1 cellular context compared by ENCODE assay signal in genomic region chr9:125241863-125242739, GRCh38.
TF ChIP-seq lines count a peak whose summit lies in the region.

No MANE protein-coding gene starts in this region.

TF ChIP-seq in K562, 482 proteins besides CTCF, POLR2A, EP300 and RAD21 (continues in another document):
- TF ChIP-seq TEAD1 (CRISPR knock-in tag; IDR thresholded peaks at IDR 0.05) (peak; percentile 29 to 40; a peak in 1 of 4 replicates), ZNF77 (CRISPR knock-in tag; IDR thresholded peaks at IDR 0.05) (no peak), AFF4 (CRISPR knock-in tag; IDR thresholded peaks at IDR 0.05) (peak; percentile 44; the same call in 1 of the 2 replicates), HDAC8 (tag; IDR thresholded peaks at IDR 0.05) (peak; percentile 61; the same call in 1 of the 2 replicates), POLR2H (tag; IDR thresholded peaks at IDR 0.05; ENCODE audit: low read depth) (no peak), MAFG (tag; conservative IDR thresholded peaks at IDR 0.05) (no peak), ZNF165 (CRISPR knock-in tag; IDR thresholded peaks at IDR 0.05; ENCODE audit: borderline replicate concordance) (no peak), ZNF41 (CRISPR knock-in tag; conservative IDR thresholded peaks at IDR 0.05) (peak; percentile 51), NR4A1 (CRISPR knock-in tag; IDR thresholded peaks at IDR 0.05) (no peak), NR4A1 (tag; IDR thresholded peaks at IDR 0.05) (peak; percentile 36; the same call in 1 of the 2 replicates), THAP12 (CRISPR knock-in tag; IDR thresholded peaks at IDR 0.05) (no peak), ZNF398 (CRISPR knock-in tag; IDR thresholded peaks at IDR 0.05) (0 out of 2 replicates have a peak, but pooled peaks have one; percentile 29), RBM39 (optimal IDR thresholded peaks at IDR 0.05; ENCODE audit: low read depth, low read length) (peak; percentile 4), HES1 (IDR thresholded peaks at IDR 0.05; ENCODE audit: low read depth) (no peak), ZNF311 (CRISPR knock-in tag; IDR thresholded peaks at IDR 0.05) (peak; percentile 61; the same call in 1 of the 2 replicates), CHD1 (IDR thresholded peaks at IDR 0.05; ENCODE audit: low read length) (peak; percentile 65), MYBL2 (IDR thresholded peaks at IDR 0.05; ENCODE audit: low read depth) (no peak), MYBL2 (CRISPR knock-in tag; IDR thresholded peaks at IDR 0.05; ENCODE audit: borderline replicate concordance) (no peak), KLF6 (CRISPR knock-in tag; IDR thresholded peaks at IDR 0.05; ENCODE audit: borderline replicate concordance) (peak; percentile 43; the same call in 1 of the 2 replicates), BRF1 (IDR thresholded peaks at IDR 0.05; ENCODE audit: borderline replicate concordance, extremely low read depth, insufficient read length) (no peak), ZNF175 (CRISPR knock-in tag; IDR thresholded peaks at IDR 0.05; ENCODE audit: low read depth) (0 out of 2 replicates have a peak, but pooled peaks have one; percentile 27), ZBTB17 (CRISPR knock-in tag; IDR thresholded peaks at IDR 0.05) (peak; percentile 24; the same call in 1 of the 2 replicates), ZNF224 (CRISPR knock-in tag; IDR thresholded peaks at IDR 0.05) (no peak), MCM5 (IDR thresholded peaks at IDR 0.05; ENCODE audit: low read depth) (no peak), PHB (CRISPR knock-in tag; IDR thresholded peaks at IDR 0.05) (0 out of 2 replicates have a peak, but pooled peaks have one; percentile 37), MEF2D (tag; conservative IDR thresholded peaks at IDR 0.05; ENCODE audit: low read depth) (peak; percentile 37; the same call in 1 of the 2 replicates), ZC3H4 (CRISPR knock-in tag; IDR thresholded peaks at IDR 0.05; ENCODE audit: borderline replicate concordance) (peak; percentile 83; the same call in 1 of the 2 replicates), PRMT5 (CRISPR knock-in tag; IDR thresholded peaks at IDR 0.05) (no peak), CBX3 (IDR thresholded peaks at IDR 0.05; ENCODE audit: borderline replicate concordance in 1 of 2, low read length in 2 of 2) (0 out of 3 replicates have a peak, but pooled peaks of 1 of the 2 experiments have one; percentile 33), JUND (IDR thresholded peaks at IDR 0.05; ENCODE audit: borderline replicate concordance, low read depth, low read length) (0 out of 2 replicates have a peak, but pooled peaks have one; percentile 8), JUND (tag; IDR thresholded peaks at IDR 0.05; ENCODE audit: borderline replicate concordance, low read depth, low read length) (no peak), KAT7 (CRISPR knock-in tag; IDR thresholded peaks at IDR 0.05; ENCODE audit: borderline replicate concordance) (0 out of 2 replicates have a peak, but pooled peaks have one; percentile 52), ZNF644 (tag; IDR thresholded peaks at IDR 0.05; ENCODE audit: low read depth) (no peak; the same call in none of the 2 replicates), RERE (CRISPR knock-in tag; IDR thresholded peaks at IDR 0.05; ENCODE audit: borderline replicate concordance) (no peak), GABPB2 (CRISPR knock-in tag; conservative IDR thresholded peaks at IDR 0.05) (no peak), E2F3 (CRISPR knock-in tag; IDR thresholded peaks at IDR 0.05) (peak; percentile 11; the same call in 1 of the 2 replicates), HNRNPLL (IDR thresholded peaks at IDR 0.05; ENCODE audit: low read depth, low read length, poor library complexity, severe bottlenecking) (no peak), GTF2A2 (tag; IDR thresholded peaks at IDR 0.05) (no peak), ETV1 (tag; conservative IDR thresholded peaks at IDR 0.05; ENCODE audit: low read depth) (0 out of 2 replicates have a peak, but pooled peaks have one; percentile 31), ZNF511 (CRISPR knock-in tag; IDR thresholded peaks at IDR 0.05) (peak; percentile 85; the same call in 1 of the 2 replicates), MITF (IDR thresholded peaks at IDR 0.05) (no peak)
